In the genomic region with DNA sequence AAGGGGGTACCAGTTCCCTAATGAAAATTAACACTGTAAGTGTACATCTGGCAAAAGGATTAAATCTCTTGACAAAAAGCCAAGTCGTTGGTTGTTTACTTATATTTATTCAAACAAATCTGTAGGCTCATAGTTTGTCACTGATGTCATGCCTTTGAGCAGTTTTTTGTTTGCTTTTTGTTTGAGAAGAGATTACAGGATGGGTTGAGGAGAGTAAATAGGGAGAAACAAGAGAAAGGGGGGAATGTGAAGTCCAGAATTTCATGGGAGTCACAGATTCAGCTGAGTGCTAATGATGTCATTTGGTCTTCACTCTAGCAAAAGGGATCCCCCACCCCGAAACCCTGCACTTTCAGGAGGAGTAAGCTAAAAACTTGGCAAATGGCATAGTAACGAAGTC, we compare ENCODE assay signal across 8 cellular contexts.
DNase-seq lines count a peak whose midpoint lies in the region; FAIRE-seq and TF ChIP-seq lines count a peak whose summit lies in the region.
"Had no signal": no experiment of that assay in that cellular context is flagged by ENCODE, and none has a peak within 500 bp of the region (broad histone marks: within the 10 kb centered on the region; RNA-seq: fewer than 3 reads in every experiment).

No MANE protein-coding gene starts in this region.

- H3K27me3 ChIP-seq in neuronal stem cell (ENCODE audit: control insufficient read depth in 3 of 3, insufficient read depth in 3 of 3, low read depth in 1 of 3, low read length in 3 of 3): no peaks in the 10 kb centered on the region
- H3K27me3 ChIP-seq: cardiac muscle cell had no signal

- H3K36me3 ChIP-seq in neuronal stem cell (replicated peaks in 1 of 2; ENCODE audit: control insufficient read depth in 2 of 2, insufficient read depth in 2 of 2, low read length in 2 of 2): no peaks in the 10 kb centered on the region
- H3K36me3 ChIP-seq: cardiac muscle cell had no signal

- no peak overlapping the region for H3K27ac Mint-ChIP-seq in activated CD4-positive, alpha-beta T cell treated with anti-CD3 and anti-CD28 coated beads, Interleukin-2, amount 10 ng/mL, durations not matched to agents 24 days and 14 days

- H3K4me2 ChIP-seq in neuronal stem cell (ENCODE audit: insufficient read depth, low read length, poor library complexity, severe bottlenecking): no peak overlapping the region

- H3K14ac ChIP-seq in neuronal stem cell (ENCODE audit: low read length): no peak overlapping the region

- no peak overlapping the region for H3K18ac ChIP-seq in neuronal stem cell (ENCODE audit: low read length)

- intact Hi-C loops in activated CD4-positive, alpha-beta T cell treated with anti-CD3 and anti-CD28 coated beads, Interleukin-2, amount 10 ng/mL, durations not matched to agents 24 days and 14 days (cut with micrococcal nuclease): no loop called here

- no peak overlapping the region for H3K23ac ChIP-seq in neuronal stem cell (ENCODE audit: low read depth, low read length, poor library complexity)

- no peak overlapping the region for H3K4me3 Mint-ChIP-seq in activated CD4-positive, alpha-beta T cell treated with anti-CD3 and anti-CD28 coated beads, Interleukin-2, amount 10 ng/mL, durations not matched to agents 24 days and 14 days

- no peak for TF ChIP-seq POLR2A in GM12892 (IDR thresholded peaks at IDR 0.05; ENCODE audit: low read depth, low read length)

- no peak overlapping the region for H2AK5ac ChIP-seq in neuronal stem cell (ENCODE audit: low read depth, low read length)

- no peaks in the 10 kb centered on the region for H3K36me3 Mint-ChIP-seq in activated CD4-positive, alpha-beta T cell treated with anti-CD3 and anti-CD28 coated beads, Interleukin-2, amount 10 ng/mL, durations not matched to agents 24 days and 14 days (ENCODE audit: low read depth)

- no peak overlapping the region for H3K4me3 ChIP-seq in neuronal stem cell (ENCODE audit: low read length in 2 of 2)
- H3K4me3 ChIP-seq: cardiac muscle cell had no signal

- DNase-seq in EH (ENCODE audit: low read depth) (peak; percentile 68), NCI-H2081 (lab: John Stamatoyannopoulos, UW) (peak; percentile 24 to 79), neuronal stem cell (ENCODE audit: low spot score) (no peak), GM12892 (ENCODE audit: insufficient read length) (no peak), pons (ENCODE audit: low spot score) (no peak)
- DNase-seq in activated CD4-positive, alpha-beta T cell treated with anti-CD3 and anti-CD28 coated beads, Interleukin-2, amount 10 ng/mL, durations not matched to agents 24 days and 14 days: no peak

- no peak overlapping the region for H2BK15ac ChIP-seq in neuronal stem cell (ENCODE audit: low read length)

- H3K4me1 Mint-ChIP-seq in activated CD4-positive, alpha-beta T cell treated with anti-CD3 and anti-CD28 coated beads, Interleukin-2, amount 10 ng/mL, durations not matched to agents 24 days and 14 days: no peaks in the 10 kb centered on the region

- no peak overlapping the region for H2BK12ac ChIP-seq in neuronal stem cell (ENCODE audit: low read length)

- H2BK5ac ChIP-seq in neuronal stem cell (ENCODE audit: low read length): no peak overlapping the region

- no peaks in the 10 kb centered on the region for H3K9me3 Mint-ChIP-seq in activated CD4-positive, alpha-beta T cell treated with anti-CD3 and anti-CD28 coated beads, Interleukin-2, amount 10 ng/mL, durations not matched to agents 24 days and 14 days

- peaks cover 4 to 13% of the 10 kb centered on the region in 2 donors for H3K4me1 ChIP-seq in neuronal stem cell (ENCODE audit: control insufficient read depth in 2 of 2, insufficient read depth in 1 of 2, low read depth in 1 of 2, low read length in 2 of 2)

- peak overlapping the region; percentile 10 for H3K27ac ChIP-seq in cingulate gyrus (ENCODE audit: low read depth, low read length)
- peak overlapping the region; percentile 68 for H3K27ac ChIP-seq in neuronal stem cell (replicated peaks; ENCODE audit: low read length)
- H3K27ac ChIP-seq: cardiac muscle cell had no signal

- no peak for FAIRE-seq in GM12892 (lab: Jason Lieb, UNC)

- no peaks in the 10 kb centered on the region for H3K79me1 ChIP-seq in neuronal stem cell (ENCODE audit: low read depth, low read length)

- H4K91ac ChIP-seq in neuronal stem cell (ENCODE audit: low read depth, low read length, poor library complexity): no peak overlapping the region

- no peak overlapping the region for H4K8ac ChIP-seq in neuronal stem cell (ENCODE audit: low read depth, low read length)

- no peak overlapping the region for H3K9ac ChIP-seq in neuronal stem cell (ENCODE audit: low read depth, low read length, poor library complexity)

- no peak overlapping the region for H2BK120ac ChIP-seq in neuronal stem cell (ENCODE audit: low read depth, low read length)

- H3K4ac ChIP-seq in neuronal stem cell (ENCODE audit: low read length): no peak overlapping the region

- no peaks in the 10 kb centered on the region for H3K27me3 Mint-ChIP-seq in activated CD4-positive, alpha-beta T cell treated with anti-CD3 and anti-CD28 coated beads, Interleukin-2, amount 10 ng/mL, durations not matched to agents 24 days and 14 days

- no peak overlapping the region for H2AFZ ChIP-seq in neuronal stem cell (ENCODE audit: low read length)

- H3K9me3 ChIP-seq in neuronal stem cell (replicated peaks in 1 of 2; ENCODE audit: control insufficient read depth in 2 of 2, insufficient read depth in 1 of 2, low read depth in 1 of 2, low read length in 2 of 2): no peaks in the 10 kb centered on the region

- no CpG with 5 or more reads among the region's 3 CpGs for WGBS in neuronal stem cell (ENCODE audit: extremely low coverage in 2 of 2, insufficient read length in 2 of 2, insufficient replicate concordance in 1 of 2), 2 donors

Comparison
In these comparisons a context has a peak if more than half of its experiments do, and no peak if none do; other contexts are left out.
1. DNase-seq: peak in EH (single experiment) and NCI-H2081 (2 of 2); none in neuronal stem cell (single experiment), activated CD4-positive, alpha-beta T cell treated with anti-CD3 and anti-CD28 coated beads, Interleukin-2, amount 10 ng/mL, durations not matched to agents 24 days and 14 days (single experiment), GM12892 (single experiment) and pons (single experiment).